ENCODE assay signal across 14 cellular contexts in genomic region chr15:34043391-34043790, GRCh38.
"Had no signal": no experiment of that assay in that cellular context is flagged by ENCODE, and none has a peak within 500 bp of the region (broad histone marks: within the 10 kb centered on the region; RNA-seq: fewer than 3 reads in every experiment).

No MANE protein-coding gene starts in this region.

- DNase-seq: activated CD4-positive, alpha-beta memory T cell treated with anti-CD3 and anti-CD28 coated beads for 36 hours; activated gamma-delta T cell treated with Interleukin-2 at 50 U/mL for 16 hours; activated naive CD8-positive, alpha-beta T cell treated with anti-CD3 and anti-CD28 coated beads, Interleukin-2, amount 10 ng/mL, durations not matched to agents 7 days and 5 days; activated T-cell treated with anti-CD3 and anti-CD28 coated beads, Interleukin-2, amount 50 U/mL, for 48 hours; cortex of kidney; effector memory CD4-positive, alpha-beta T cell; hippocampal formation; left ventricle myocardium superior; retina; stimulated activated CD4-positive, alpha-beta T cell treated with anti-CD3 and anti-CD28 coated beads, Interleukin-4, amount 100 ng/mL, for 4 hours; uterus had no signal

- ATAC-seq: left ventricle myocardium superior had no signal

- H2AFZ ChIP-seq: neural progenitor cell had no signal

- H3K4me3 ChIP-seq: ascending aorta, cardiac muscle cell, neural progenitor cell, uterus had no signal

- H3K27me3 ChIP-seq: ascending aorta, cardiac muscle cell, uterus had no signal

- H3K9me3 ChIP-seq: ascending aorta, uterus had no signal

- H3K4me2 ChIP-seq: neural progenitor cell had no signal

- H3K27ac ChIP-seq: ascending aorta, cardiac muscle cell, neural progenitor cell, uterus had no signal

- H3K36me3 ChIP-seq: ascending aorta, cardiac muscle cell, neural progenitor cell, uterus had no signal

- H3K4me1 ChIP-seq: uterus had no signal

- H3K9ac ChIP-seq: neural progenitor cell had no signal
